Comparison of ENCODE assay signal across 8 cellular contexts in genomic region chr6:161439093-161439492, GRCh38.
DNase-seq lines count a peak whose midpoint lies in the region; ATAC-seq lines count a peak whose summit lies in the region.

No MANE protein-coding gene starts in this region.

- H3K27ac ChIP-seq in angular gyrus (ENCODE audit: low read depth, low read length), result peak overlapping the region; percentile 91

- ATAC-seq in activated CD4-positive, CD25-positive, alpha-beta regulatory T cell treated with anti-CD3 and anti-CD28 coated beads, Interleukin-2, amount 50 U/mL, for 24 hours, result no peak
- ATAC-seq in GM18519 (IDR thresholded peaks at IDR 0.05; ENCODE audit: low FRiP score, unreplicated experiment), result no peak

- DNase-seq in AG08396 (ENCODE audit: low spot score) (peak; percentile 38), NCI-H1092 treated with DMSO at 0.1 percent for 48 hours (lab: John Stamatoyannopoulos, UW) (peak; percentile 81), kidney glomerular epithelial cell (lab: John Stamatoyannopoulos, UW) (peak; percentile 81), GM19238 (ENCODE audit: insufficient read length, low spot score) (no peak), activated gamma-delta T cell treated with Interleukin-2 at 50 U/mL for 16 hours (no peak)

Comparison
In these comparisons a context has a peak if more than half of its experiments do, and no peak if none do; other contexts are left out.
1. DNase-seq: peak in AG08396 (single experiment), NCI-H1092 treated with DMSO at 0.1 percent for 48 hours (single experiment) and kidney glomerular epithelial cell (single experiment); none in GM19238 (single experiment) and activated gamma-delta T cell treated with Interleukin-2 at 50 U/mL for 16 hours (single experiment).